Comparison of ENCODE assay signal across 1 cellular context in genomic region chr1:115911298-115911697, GRCh38.
TF ChIP-seq lines count a peak whose summit lies in the region.

No MANE protein-coding gene starts in this region.

TF ChIP-seq in H1, 55 proteins besides CTCF, POLR2A, EP300 and RAD21 (continued from another document):
- no peak for TF ChIP-seq E2F6 (IDR thresholded peaks at IDR 0.05)
- TF ChIP-seq, protein P1, sequence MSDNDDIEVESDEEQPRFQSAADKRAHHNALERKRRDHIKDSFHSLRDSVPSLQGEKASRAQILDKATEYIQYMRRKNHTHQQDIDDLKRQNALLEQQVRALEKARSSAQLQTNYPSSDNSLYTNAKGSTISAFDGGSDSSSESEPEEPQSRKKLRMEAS (IDR thresholded peaks at IDR 0.05), result no peak
